Comparison of ENCODE assay signal across 8 cellular contexts in the genomic region with DNA sequence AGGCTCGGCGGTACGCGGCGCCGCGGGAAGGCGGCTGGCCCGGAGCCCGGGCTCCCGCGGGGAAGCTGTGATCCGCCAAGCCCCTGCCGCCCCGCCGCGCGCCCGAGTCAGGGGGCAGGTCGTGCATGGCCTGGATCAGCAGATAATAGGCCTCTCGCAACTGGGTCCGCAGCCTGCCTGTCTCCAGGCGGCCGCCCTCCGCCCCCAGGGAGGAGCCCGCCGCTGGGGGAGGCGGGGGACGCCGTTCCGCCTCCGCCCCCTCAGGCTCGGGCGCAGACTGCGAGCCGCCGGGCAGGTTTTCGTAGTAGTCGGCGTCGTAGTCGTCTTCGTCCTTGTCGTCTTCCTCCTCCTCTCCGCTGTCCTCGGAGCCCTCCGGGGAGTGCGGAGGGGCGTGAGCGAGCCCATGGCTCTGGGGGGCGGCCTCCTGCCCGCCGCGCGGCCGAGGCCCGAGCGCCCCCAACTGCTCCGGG. TPM values are rescaled to one million over a fixed set of nuclear protein-coding genes. Genes with fewer than 3 reads are reported as not detected.
DNase-seq lines count a peak whose midpoint lies in the region; ATAC-seq and TF ChIP-seq lines count a peak whose summit lies in the region.

A gene with protein sequence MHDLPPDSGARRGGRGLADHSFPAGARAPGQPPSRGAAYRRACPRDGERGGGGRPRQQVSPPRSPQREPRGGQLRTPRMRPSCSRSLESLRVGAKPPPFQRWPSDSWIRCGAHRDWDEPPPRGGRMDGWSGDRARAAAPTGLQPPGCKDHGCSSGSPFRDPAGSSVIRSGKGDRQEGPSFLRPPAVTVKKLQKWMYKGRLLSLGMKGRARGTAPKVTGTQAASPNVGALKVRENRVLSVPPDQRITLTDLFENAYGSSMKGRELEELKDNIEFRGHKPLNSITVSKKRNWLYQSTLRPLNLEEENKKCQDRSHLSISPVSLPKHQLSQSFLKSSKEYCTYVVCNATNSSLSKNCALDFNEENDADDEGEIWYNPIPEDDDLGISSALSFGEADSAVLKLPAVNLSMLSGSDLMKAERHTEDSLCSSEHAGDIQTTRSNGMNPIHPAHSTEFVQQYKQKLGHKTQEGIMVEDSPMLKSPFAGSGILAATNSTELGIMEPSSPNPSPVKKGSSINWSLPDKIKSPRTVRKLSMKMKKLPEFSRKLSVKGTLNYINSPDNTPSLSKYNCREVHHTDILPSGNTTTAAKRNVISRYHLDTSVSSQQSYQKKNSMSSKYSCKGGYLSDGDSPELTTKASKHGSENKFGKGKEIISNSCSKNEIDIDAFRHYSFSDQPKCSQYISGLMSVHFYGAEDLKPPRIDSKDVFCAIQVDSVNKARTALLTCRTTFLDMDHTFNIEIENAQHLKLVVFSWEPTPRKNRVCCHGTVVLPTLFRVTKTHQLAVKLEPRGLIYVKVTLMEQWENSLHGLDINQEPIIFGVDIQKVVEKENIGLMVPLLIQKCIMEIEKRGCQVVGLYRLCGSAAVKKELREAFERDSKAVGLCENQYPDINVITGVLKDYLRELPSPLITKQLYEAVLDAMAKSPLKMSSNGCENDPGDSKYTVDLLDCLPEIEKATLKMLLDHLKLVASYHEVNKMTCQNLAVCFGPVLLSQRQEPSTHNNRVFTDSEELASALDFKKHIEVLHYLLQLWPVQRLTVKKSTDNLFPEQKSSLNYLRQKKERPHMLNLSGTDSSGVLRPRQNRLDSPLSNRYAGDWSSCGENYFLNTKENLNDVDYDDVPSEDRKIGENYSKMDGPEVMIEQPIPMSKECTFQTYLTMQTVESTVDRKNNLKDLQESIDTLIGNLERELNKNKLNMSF (minus strand): TSS at position 147 of the 470 bp plus-strand sequence. CDS start 20 bp downstream, at position 127.

- peaks cover 7% of the 10 kb centered on the region for H4K20me1 ChIP-seq in osteoblast (ENCODE audit: insufficient read depth, low read length)

- TF ChIP-seq CTCF in Calu3 (IDR thresholded peaks at IDR 0.05; ENCODE audit: unreplicated experiment): no peak
- no peak for TF ChIP-seq CTCF in osteoblast (IDR thresholded peaks at IDR 0.05; ENCODE audit: extremely low read depth, low read depth, low read length)
- TF ChIP-seq CTCF in thoracic aorta (IDR thresholded peaks at IDR 0.05): no peak

- H2AFZ ChIP-seq in osteoblast (ENCODE audit: low read length): peak within 1 kb of the TSS; percentile 96

- H3K79me2 ChIP-seq in osteoblast (ENCODE audit: insufficient read depth, low read length): peaks cover 10% of the 10 kb centered on the region

- intact Hi-C loops in Calu3 (cut with micrococcal nuclease; ENCODE audit: unreplicated experiment): loop anchor here (5.0 kb wide), 1 partner anchor 41 kb away; no protein-coding TSS in a partner anchor

- peak within 1 kb of the TSS; percentile 98 for H3K4me2 ChIP-seq in osteoblast (ENCODE audit: insufficient read depth, low read length)

- H3K4me1 ChIP-seq in osteoblast (ENCODE audit: insufficient read depth, low read length) (peaks cover 39% of the 10 kb centered on the region), thoracic aorta (ENCODE audit: control insufficient read depth in 1 of 2, low read depth in 2 of 2) (peaks cover 13 to 50% of the 10 kb centered on the region in 2 donors)

- H3K27ac Mint-ChIP-seq in Calu3 (ENCODE audit: unreplicated experiment): peak within 1 kb of the TSS; percentile 94

- H3K4me3 Mint-ChIP-seq in Calu3 (ENCODE audit: low read depth, unreplicated experiment): peak within 1 kb of the TSS; percentile 94

- CTCF ChIA-PET in Calu3 (lab: Charles Lee): interaction anchor here (1.1 kb wide), 1 partner anchor 256 kb away, joined by 4 read pairs; no protein-coding TSS in a partner anchor

- H3K36me3 Mint-ChIP-seq in Calu3 (ENCODE audit: insufficient read depth, unreplicated experiment): peaks cover 37% of the 10 kb centered on the region

- no TSS peak for BruUV-seq in Calu3 (replicated peaks; lab: Mats Ljungman, UMichigan)

- H3K9me3 Mint-ChIP-seq in Calu3 (ENCODE audit: low read depth, unreplicated experiment): no peaks in the 10 kb centered on the region

- no peaks in the 10 kb centered on the region for H3K36me3 ChIP-seq in osteoblast (ENCODE audit: insufficient read depth, low read length)
- H3K36me3 ChIP-seq in thoracic aorta: no peaks in the 10 kb centered on the region

- no peaks in the 10 kb centered on the region for H3K9me3 ChIP-seq in osteoblast (ENCODE audit: low read depth, low read length)
- no peaks in the 10 kb centered on the region for H3K9me3 ChIP-seq in thoracic aorta

- no peaks in the 10 kb centered on the region for H3K27me3 ChIP-seq in osteoblast (ENCODE audit: insufficient read depth, low read length)
- H3K27me3 ChIP-seq in thoracic aorta (replicated peaks; ENCODE audit: insufficient read depth): peaks cover 3% of the 10 kb centered on the region

- peaks cover 9% of the 10 kb centered on the region for H3K4me1 Mint-ChIP-seq in Calu3 (ENCODE audit: low read depth, unreplicated experiment)

- peak within 1 kb of the TSS; percentile 89 for H3K4me3 ChIP-seq in osteoblast (ENCODE audit: insufficient read depth, low read length)
- H3K4me3 ChIP-seq in thoracic aorta: peak within 1 kb of the TSS; percentile 97

- no peaks in the 10 kb centered on the region for H3K27me3 Mint-ChIP-seq in Calu3 (ENCODE audit: unreplicated experiment)

- ATAC-seq in GM21423 (IDR thresholded peaks at IDR 0.05; ENCODE audit: unreplicated experiment): peak; percentile 67
- ATAC-seq in thoracic aorta (ENCODE audit: insufficient number of reproducible peaks, low FRiP score, low read depth): peak; percentile 64

- peak within 1 kb of the TSS; percentile 59 for H3K27ac ChIP-seq in osteoblast (ENCODE audit: low read depth, low read length)
- H3K27ac ChIP-seq in thoracic aorta: peak within 1 kb of the TSS; percentile 96 to 97

- DNase-seq in Calu3 (peak; percentile 86), HUDEP-2 (lab: John Stamatoyannopoulos, UW; ENCODE audit: unreplicated experiment in 76 of 76) (peak in 72 of 76 experiments; percentile 4 to 85 (median 64)), RPMI7951 (ENCODE audit: low read depth) (peak; percentile 60), activated gamma-delta T cell treated with Interleukin-2 at 50 U/mL for 16 hours (peak; percentile 72), germinal center (ENCODE audit: low spot score) (peak; percentile 57), osteoblast (ENCODE audit: insufficient read length, low spot score, missing footprints) (peak; percentile 97), thoracic aorta (ENCODE audit: low spot score) (no peak)

RNA-seq across cellular contexts. Expression of the gene that starts here (rescaled TPM):
- total RNA-seq in Calu3 (2022) (8.3 and 10.4 TPM in 2 replicates), osteoblast (13.0 and 13.8 TPM in 2 replicates), thoracic aorta (10 to 100 TPM; 13.4 to 17.0 TPM)
- 0.78 and 1.2 TPM in 2 replicates for total RNA-seq in RPMI7951 (2014; rRNA removed; shearing (Covaris generic))
